8 cellular contexts compared by ENCODE assay signal in the genomic region with DNA sequence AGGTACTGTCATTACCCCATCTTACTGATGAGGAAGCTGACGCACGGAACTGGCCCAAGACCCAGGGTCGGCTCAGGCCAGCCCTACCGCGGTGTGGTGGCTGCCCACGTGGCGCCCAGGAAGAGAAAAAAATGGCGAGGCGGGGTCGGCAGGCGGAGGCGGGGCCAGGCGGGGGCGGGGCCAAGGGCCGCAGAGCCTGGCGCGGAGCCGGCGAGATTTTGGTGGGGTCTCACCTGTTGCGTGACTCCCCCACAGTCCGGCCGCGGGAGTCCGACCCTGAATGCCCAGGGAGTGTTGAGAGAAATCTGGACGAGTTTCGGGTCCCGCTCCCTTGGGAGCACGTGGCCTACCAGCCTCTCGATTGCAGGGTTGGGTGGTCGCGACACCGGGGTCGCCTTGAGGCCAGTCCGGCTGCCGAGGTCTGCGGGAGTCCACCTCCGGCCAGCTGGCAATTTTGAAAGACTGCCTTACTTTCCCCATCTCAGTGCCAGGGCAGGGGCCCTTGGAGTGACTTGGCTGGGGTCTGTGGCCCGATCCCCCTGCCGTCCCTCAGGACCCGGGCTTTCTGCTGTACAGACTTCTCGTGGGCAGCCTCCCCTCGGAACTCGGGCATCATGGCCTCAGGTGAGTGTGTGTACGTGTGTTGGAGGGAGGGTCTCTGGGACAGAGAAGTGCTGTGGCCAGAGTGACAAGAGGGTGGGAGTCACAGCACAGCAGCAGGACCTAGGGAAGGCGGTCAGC. TPM values are rescaled to one million over a fixed set of nuclear protein-coding genes. Genes with fewer than 3 reads are reported as not detected.
DNase-seq lines count a peak whose midpoint lies in the region; ATAC-seq, FAIRE-seq and TF ChIP-seq lines count a peak whose summit lies in the region.

AMPD2 (plus strand) TSS at position 183 of the 741 bp plus-strand sequence. CDS start 1,339 bp downstream, outside the sequence.

- TF ChIP-seq CTCF in GM12875 (IDR thresholded peaks at IDR 0.05; ENCODE audit: borderline replicate concordance, insufficient read depth, low read depth, low read length) = no peak
- no peak for TF ChIP-seq CTCF in WERI-Rb-1 (IDR thresholded peaks at IDR 0.05; ENCODE audit: low read depth, low read length)
- TF ChIP-seq CTCF in bronchial epithelial cell (IDR thresholded peaks at IDR 0.05; ENCODE audit: insufficient read depth, low read length, severe bottlenecking) = no peak

- ATAC-seq in HG02571 (IDR thresholded peaks at IDR 0.05; ENCODE audit: unreplicated experiment) (peak; percentile 43), HG03139 (IDR thresholded peaks at IDR 0.05; ENCODE audit: unreplicated experiment) (no peak)

- DNase-seq in NCI-H1105 treated with DMSO at 0.1 percent for 48 hours (lab: John Stamatoyannopoulos, UW) (peak; percentile 47), WERI-Rb-1 (peak; percentile 90), bronchial epithelial cell (ENCODE audit: low read depth) (peak; percentile 70), iris pigment epithelial cell (ENCODE audit: low read depth) (peak; percentile 90)
- peak; percentile 42 to 67 for DNase-seq in stimulated activated CD4-positive, alpha-beta T cell treated with anti-CD3 and anti-CD28 coated beads, Interleukin-15, amount 100 ng/mL, for 1 hour (ENCODE audit: low read depth in 1 of 2, low spot score in 1 of 2)

- H3K27me3 ChIP-seq in WERI-Rb-1 (ENCODE audit: insufficient read depth, low read depth, severe bottlenecking) (no peaks in the 10 kb centered on the region), bronchial epithelial cell (ENCODE audit: control insufficient read depth, insufficient read depth, low read length) (no peaks in the 10 kb centered on the region)

- FAIRE-seq in bronchial epithelial cell (lab: Jason Lieb, UNC) = no peak

- H3K36me3 ChIP-seq in WERI-Rb-1 = peaks cover 11% of the 10 kb centered on the region
- H3K36me3 ChIP-seq in bronchial epithelial cell (ENCODE audit: control insufficient read depth, insufficient read depth, low read length) = peaks cover 1% of the 10 kb centered on the region

- H3K4me3 ChIP-seq in GM12875 (ENCODE audit: low read depth, low read length) (peak within 1 kb of the TSS; percentile 80), WERI-Rb-1 (ENCODE audit: low read depth, low read length) (peak within 1 kb of the TSS; percentile 94), bronchial epithelial cell (ENCODE audit: low read depth, low read length) (peak within 1 kb of the TSS; percentile 73)

- H3K27ac ChIP-seq in WERI-Rb-1 = peak within 1 kb of the TSS; percentile 75

- H3K9me3 ChIP-seq in WERI-Rb-1 (ENCODE audit: severe bottlenecking) = no peaks in the 10 kb centered on the region

RNA-seq across cellular contexts. Expression of gene AMPD2, which starts in this region (rescaled TPM):
- total RNA-seq in bronchial epithelial cell = 14.8 and 21.9 TPM in 2 replicates
